1 cellular context compared by ENCODE assay signal in the genomic region with DNA sequence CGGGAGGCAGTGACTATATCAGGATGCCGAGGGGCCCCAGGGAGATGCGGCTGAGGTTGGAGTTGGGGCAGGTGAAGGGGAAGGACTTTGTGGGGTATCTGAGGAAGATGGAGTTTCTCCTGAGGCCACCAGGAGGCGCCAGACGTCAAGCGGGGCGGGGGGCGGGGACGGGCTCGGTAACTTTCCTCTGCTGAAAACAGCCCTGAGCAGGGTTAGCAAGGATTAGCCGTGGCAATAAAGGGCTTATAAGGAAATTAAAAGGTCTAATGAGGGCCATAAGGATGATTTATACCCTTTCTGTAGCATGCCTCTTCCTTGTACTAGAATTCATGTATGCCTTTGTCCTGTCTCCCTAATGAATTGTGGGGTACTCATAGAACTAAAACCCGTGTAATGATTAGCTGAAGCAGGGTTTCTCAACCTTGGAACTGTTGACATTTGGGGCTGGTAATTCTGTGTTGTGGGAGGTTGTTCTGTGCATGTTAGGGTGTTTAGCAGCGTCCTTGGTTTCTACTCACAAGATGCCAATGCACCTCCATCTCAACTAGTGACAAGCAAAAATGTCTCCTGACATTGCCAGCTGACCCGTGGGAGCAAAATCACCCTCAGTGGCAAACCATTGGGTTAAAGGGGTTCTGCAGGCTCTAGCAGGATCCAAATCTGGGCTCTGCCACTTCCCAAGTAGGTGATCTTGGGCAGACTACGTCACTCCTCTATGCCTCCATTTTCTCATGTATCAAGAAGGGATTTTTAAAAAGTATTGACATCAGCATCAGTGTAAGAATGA.
TF ChIP-seq lines count a peak whose summit lies in the region.

No MANE protein-coding gene starts in this region.

TF ChIP-seq in HepG2, 621 proteins besides CTCF, POLR2A, EP300 and RAD21 (continued from another document and continues in another):
- TF ChIP-seq, protein P1, sequence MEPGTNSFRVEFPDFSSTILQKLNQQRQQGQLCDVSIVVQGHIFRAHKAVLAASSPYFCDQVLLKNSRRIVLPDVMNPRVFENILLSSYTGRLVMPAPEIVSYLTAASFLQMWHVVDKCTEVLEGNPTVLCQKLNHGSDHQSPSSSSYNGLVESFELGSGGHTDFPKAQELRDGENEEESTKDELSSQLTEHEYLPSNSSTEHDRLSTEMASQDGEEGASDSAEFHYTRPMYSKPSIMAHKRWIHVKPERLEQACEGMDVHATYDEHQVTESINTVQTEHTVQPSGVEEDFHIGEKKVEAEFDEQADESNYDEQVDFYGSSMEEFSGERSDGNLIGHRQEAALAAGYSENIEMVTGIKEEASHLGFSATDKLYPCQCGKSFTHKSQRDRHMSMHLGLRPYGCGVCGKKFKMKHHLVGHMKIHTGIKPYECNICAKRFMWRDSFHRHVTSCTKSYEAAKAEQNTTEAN (CRISPR knock-in tag; conservative IDR thresholded peaks at IDR 0.05): 0 out of 2 replicates have a peak, but pooled peaks have one; percentile 51
- peak; percentile 75 for TF ChIP-seq MIER3 (CRISPR knock-in tag; IDR thresholded peaks at IDR 0.05; ENCODE audit: borderline replicate concordance)
- peak; percentile 72 for TF ChIP-seq PRPF4 (IDR thresholded peaks at IDR 0.05; ENCODE audit: low read depth, low read length, poor library complexity, severe bottlenecking)
- no peak for TF ChIP-seq KLF9 (CRISPR knock-in tag; IDR thresholded peaks at IDR 0.05; ENCODE audit: low read depth)
- no peak for TF ChIP-seq JUND (CRISPR knock-in tag; IDR thresholded peaks at IDR 0.05)
- TF ChIP-seq, protein P2, sequence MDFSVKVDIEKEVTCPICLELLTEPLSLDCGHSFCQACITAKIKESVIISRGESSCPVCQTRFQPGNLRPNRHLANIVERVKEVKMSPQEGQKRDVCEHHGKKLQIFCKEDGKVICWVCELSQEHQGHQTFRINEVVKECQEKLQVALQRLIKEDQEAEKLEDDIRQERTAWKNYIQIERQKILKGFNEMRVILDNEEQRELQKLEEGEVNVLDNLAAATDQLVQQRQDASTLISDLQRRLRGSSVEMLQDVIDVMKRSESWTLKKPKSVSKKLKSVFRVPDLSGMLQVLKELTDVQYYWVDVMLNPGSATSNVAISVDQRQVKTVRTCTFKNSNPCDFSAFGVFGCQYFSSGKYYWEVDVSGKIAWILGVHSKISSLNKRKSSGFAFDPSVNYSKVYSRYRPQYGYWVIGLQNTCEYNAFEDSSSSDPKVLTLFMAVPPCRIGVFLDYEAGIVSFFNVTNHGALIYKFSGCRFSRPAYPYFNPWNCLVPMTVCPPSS (IDR thresholded peaks at IDR 0.05): no peak
- TF ChIP-seq, protein P3, sequence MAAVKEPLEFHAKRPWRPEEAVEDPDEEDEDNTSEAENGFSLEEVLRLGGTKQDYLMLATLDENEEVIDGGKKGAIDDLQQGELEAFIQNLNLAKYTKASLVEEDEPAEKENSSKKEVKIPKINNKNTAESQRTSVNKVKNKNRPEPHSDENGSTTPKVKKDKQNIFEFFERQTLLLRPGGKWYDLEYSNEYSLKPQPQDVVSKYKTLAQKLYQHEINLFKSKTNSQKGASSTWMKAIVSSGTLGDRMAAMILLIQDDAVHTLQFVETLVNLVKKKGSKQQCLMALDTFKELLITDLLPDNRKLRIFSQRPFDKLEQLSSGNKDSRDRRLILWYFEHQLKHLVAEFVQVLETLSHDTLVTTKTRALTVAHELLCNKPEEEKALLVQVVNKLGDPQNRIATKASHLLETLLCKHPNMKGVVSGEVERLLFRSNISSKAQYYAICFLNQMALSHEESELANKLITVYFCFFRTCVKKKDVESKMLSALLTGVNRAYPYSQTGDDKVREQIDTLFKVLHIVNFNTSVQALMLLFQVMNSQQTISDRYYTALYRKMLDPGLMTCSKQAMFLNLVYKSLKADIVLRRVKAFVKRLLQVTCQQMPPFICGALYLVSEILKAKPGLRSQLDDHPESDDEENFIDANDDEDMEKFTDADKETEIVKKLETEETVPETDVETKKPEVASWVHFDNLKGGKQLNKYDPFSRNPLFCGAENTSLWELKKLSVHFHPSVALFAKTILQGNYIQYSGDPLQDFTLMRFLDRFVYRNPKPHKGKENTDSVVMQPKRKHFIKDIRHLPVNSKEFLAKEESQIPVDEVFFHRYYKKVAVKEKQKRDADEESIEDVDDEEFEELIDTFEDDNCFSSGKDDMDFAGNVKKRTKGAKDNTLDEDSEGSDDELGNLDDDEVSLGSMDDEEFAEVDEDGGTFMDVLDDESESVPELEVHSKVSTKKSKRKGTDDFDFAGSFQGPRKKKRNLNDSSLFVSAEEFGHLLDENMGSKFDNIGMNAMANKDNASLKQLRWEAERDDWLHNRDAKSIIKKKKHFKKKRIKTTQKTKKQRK (IDR thresholded peaks at IDR 0.05; ENCODE audit: low read length): no peak
- TF ChIP-seq RFXAP (CRISPR knock-in tag; IDR thresholded peaks at IDR 0.05; ENCODE audit: borderline replicate concordance): peak; percentile 71
- TF ChIP-seq NFIB (CRISPR knock-in tag; IDR thresholded peaks at IDR 0.05; ENCODE audit: borderline replicate concordance): no peak
- no peak; the same call in 1 of the 2 replicates for TF ChIP-seq KMT2B (CRISPR knock-in tag; IDR thresholded peaks at IDR 0.05)
- no peak for TF ChIP-seq NBN (conservative IDR thresholded peaks at IDR 0.05)
- TF ChIP-seq ZNF264 (CRISPR knock-in tag; IDR thresholded peaks at IDR 0.05): no peak; the same call in 1 of the 2 replicates
- TF ChIP-seq ZSCAN21 (CRISPR knock-in tag; IDR thresholded peaks at IDR 0.05; ENCODE audit: borderline replicate concordance): 0 out of 2 replicates have a peak, but pooled peaks have one; percentile 53
- TF ChIP-seq MTF2 (CRISPR knock-in tag; IDR thresholded peaks at IDR 0.05; ENCODE audit: borderline replicate concordance): peak; percentile 85; the same call in 1 of the 2 replicates
- TF ChIP-seq FOXA1 (IDR thresholded peaks at IDR 0.05): no peak
- peak; percentile 90 for TF ChIP-seq FOXA1 (CRISPR knock-in tag; IDR thresholded peaks at IDR 0.05)
- TF ChIP-seq ZNF230 (CRISPR knock-in tag; IDR thresholded peaks at IDR 0.05): peak; percentile 70; the same call in 1 of the 2 replicates
- TF ChIP-seq HDAC1 (CRISPR knock-in tag; IDR thresholded peaks at IDR 0.05): peak; percentile 82
- peak; percentile 74; the same call in 1 of the 2 replicates for TF ChIP-seq SIN3A (IDR thresholded peaks at IDR 0.05; ENCODE audit: borderline replicate concordance, low read depth, low read length)
- TF ChIP-seq, protein P4, sequence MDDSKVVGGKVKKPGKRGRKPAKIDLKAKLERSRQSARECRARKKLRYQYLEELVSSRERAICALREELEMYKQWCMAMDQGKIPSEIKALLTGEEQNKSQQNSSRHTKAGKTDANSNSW (CRISPR knock-in tag; IDR thresholded peaks at IDR 0.05; ENCODE audit: borderline replicate concordance): no peak
- no peak for TF ChIP-seq ZNF207 (IDR thresholded peaks at IDR 0.05; ENCODE audit: borderline replicate concordance)
- TF ChIP-seq ADNP (CRISPR knock-in tag; IDR thresholded peaks at IDR 0.05): no peak; the same call in 1 of the 2 replicates
- TF ChIP-seq, protein P5, sequence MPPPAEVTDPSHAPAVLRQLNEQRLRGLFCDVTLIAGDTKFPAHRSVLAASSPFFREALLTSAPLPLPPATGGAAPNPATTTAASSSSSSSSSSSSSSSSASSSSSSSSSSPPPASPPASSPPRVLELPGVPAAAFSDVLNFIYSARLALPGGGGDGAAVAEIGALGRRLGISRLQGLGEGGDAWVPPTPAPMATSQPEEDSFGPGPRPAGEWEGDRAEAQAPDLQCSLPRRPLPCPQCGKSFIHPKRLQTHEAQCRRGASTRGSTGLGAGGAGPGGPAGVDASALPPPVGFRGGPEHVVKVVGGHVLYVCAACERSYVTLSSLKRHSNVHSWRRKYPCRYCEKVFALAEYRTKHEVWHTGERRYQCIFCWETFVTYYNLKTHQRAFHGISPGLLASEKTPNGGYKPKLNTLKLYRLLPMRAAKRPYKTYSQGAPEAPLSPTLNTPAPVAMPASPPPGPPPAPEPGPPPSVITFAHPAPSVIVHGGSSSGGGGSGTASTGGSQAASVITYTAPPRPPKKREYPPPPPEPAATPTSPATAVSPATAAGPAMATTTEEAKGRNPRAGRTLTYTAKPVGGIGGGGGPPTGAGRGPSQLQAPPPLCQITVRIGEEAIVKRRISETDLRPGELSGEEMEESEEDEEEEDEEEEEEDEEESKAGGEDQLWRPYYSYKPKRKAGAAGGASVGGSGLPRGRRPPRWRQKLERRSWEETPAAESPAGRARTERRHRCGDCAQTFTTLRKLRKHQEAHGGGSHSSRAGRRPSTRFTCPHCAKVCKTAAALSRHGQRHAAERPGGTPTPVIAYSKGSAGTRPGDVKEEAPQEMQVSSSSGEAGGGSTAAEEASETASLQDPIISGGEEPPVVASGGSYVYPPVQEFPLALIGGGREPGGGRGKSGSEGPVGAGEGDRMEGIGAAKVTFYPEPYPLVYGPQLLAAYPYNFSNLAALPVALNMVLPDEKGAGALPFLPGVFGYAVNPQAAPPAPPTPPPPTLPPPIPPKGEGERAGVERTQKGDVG (CRISPR knock-in tag; IDR thresholded peaks at IDR 0.05; ENCODE audit: borderline replicate concordance): no peak
- 0 out of 2 replicates have a peak, but pooled peaks have one; percentile 14 for TF ChIP-seq SUZ12 (IDR thresholded peaks at IDR 0.05; ENCODE audit: low read depth, low read length)
- peak; percentile 31; the same call in 1 of the 2 replicates for TF ChIP-seq MEIS2 (CRISPR knock-in tag; IDR thresholded peaks at IDR 0.05)
- no peak; the same call in 1 of the 2 replicates for TF ChIP-seq KLF15 (CRISPR knock-in tag; IDR thresholded peaks at IDR 0.05; ENCODE audit: borderline replicate concordance)
- no peak for TF ChIP-seq SCMH1 (CRISPR knock-in tag; IDR thresholded peaks at IDR 0.05; ENCODE audit: borderline replicate concordance)
- TF ChIP-seq, protein P6, sequence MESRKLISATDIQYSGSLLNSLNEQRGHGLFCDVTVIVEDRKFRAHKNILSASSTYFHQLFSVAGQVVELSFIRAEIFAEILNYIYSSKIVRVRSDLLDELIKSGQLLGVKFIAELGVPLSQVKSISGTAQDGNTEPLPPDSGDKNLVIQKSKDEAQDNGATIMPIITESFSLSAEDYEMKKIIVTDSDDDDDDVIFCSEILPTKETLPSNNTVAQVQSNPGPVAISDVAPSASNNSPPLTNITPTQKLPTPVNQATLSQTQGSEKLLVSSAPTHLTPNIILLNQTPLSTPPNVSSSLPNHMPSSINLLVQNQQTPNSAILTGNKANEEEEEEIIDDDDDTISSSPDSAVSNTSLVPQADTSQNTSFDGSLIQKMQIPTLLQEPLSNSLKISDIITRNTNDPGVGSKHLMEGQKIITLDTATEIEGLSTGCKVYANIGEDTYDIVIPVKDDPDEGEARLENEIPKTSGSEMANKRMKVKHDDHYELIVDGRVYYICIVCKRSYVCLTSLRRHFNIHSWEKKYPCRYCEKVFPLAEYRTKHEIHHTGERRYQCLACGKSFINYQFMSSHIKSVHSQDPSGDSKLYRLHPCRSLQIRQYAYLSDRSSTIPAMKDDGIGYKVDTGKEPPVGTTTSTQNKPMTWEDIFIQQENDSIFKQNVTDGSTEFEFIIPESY (CRISPR knock-in tag; IDR thresholded peaks at IDR 0.05): no peak
- TF ChIP-seq CCAR2 (optimal IDR thresholded peaks at IDR 0.05; ENCODE audit: low read depth, low read length): peak; percentile 29
- TF ChIP-seq HMGA1 (CRISPR knock-in tag; conservative IDR thresholded peaks at IDR 0.05): no peak
- TF ChIP-seq MEF2D (CRISPR knock-in tag; IDR thresholded peaks at IDR 0.05): peak; percentile 80
- TF ChIP-seq ZFP90 (CRISPR knock-in tag; IDR thresholded peaks at IDR 0.05; ENCODE audit: borderline replicate concordance): peak; percentile 84; the same call in 1 of the 2 replicates
- no peak for TF ChIP-seq ATM (IDR thresholded peaks at IDR 0.05; ENCODE audit: borderline replicate concordance)
- TF ChIP-seq TEAD2 (CRISPR knock-in tag; IDR thresholded peaks at IDR 0.05): no peak
- TF ChIP-seq CENPT (CRISPR knock-in tag; IDR thresholded peaks at IDR 0.05; ENCODE audit: low read depth): no peak
- no peak for TF ChIP-seq ZNF75D (CRISPR knock-in tag; IDR thresholded peaks at IDR 0.05; ENCODE audit: borderline replicate concordance)
- TF ChIP-seq, protein P7, sequence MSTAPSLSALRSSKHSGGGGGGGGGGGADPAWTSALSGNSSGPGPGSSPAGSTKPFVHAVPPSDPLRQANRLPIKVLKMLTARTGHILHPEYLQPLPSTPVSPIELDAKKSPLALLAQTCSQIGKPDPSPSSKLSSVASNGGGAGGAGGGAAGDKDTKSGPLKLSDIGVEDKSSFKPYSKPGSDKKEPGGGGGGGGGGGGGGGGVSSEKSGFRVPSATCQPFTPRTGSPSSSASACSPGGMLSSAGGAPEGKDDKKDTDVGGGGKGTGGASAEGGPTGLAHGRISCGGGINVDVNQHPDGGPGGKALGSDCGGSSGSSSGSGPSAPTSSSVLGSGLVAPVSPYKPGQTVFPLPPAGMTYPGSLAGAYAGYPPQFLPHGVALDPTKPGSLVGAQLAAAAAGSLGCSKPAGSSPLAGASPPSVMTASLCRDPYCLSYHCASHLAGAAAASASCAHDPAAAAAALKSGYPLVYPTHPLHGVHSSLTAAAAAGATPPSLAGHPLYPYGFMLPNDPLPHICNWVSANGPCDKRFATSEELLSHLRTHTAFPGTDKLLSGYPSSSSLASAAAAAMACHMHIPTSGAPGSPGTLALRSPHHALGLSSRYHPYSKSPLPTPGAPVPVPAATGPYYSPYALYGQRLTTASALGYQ (CRISPR knock-in tag; IDR thresholded peaks at IDR 0.05): peak; percentile 88
- TF ChIP-seq, protein P8, sequence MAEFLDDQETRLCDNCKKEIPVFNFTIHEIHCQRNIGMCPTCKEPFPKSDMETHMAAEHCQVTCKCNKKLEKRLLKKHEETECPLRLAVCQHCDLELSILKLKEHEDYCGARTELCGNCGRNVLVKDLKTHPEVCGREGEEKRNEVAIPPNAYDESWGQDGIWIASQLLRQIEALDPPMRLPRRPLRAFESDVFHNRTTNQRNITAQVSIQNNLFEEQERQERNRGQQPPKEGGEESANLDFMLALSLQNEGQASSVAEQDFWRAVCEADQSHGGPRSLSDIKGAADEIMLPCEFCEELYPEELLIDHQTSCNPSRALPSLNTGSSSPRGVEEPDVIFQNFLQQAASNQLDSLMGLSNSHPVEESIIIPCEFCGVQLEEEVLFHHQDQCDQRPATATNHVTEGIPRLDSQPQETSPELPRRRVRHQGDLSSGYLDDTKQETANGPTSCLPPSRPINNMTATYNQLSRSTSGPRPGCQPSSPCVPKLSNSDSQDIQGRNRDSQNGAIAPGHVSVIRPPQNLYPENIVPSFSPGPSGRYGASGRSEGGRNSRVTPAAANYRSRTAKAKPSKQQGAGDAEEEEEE (CRISPR knock-in tag; IDR thresholded peaks at IDR 0.05; ENCODE audit: borderline replicate concordance): no peak; the same call in 1 of the 2 replicates
- TF ChIP-seq NFE2L2 (IDR thresholded peaks at IDR 0.05; ENCODE audit: low read length): no peak
- TF ChIP-seq CBX5 (CRISPR knock-in tag; IDR thresholded peaks at IDR 0.05; ENCODE audit: borderline replicate concordance): no peak
- no peak for TF ChIP-seq ZNF263 (CRISPR knock-in tag; IDR thresholded peaks at IDR 0.05)
- no peak for TF ChIP-seq RFX1 (IDR thresholded peaks at IDR 0.05)
- TF ChIP-seq, protein P9, sequence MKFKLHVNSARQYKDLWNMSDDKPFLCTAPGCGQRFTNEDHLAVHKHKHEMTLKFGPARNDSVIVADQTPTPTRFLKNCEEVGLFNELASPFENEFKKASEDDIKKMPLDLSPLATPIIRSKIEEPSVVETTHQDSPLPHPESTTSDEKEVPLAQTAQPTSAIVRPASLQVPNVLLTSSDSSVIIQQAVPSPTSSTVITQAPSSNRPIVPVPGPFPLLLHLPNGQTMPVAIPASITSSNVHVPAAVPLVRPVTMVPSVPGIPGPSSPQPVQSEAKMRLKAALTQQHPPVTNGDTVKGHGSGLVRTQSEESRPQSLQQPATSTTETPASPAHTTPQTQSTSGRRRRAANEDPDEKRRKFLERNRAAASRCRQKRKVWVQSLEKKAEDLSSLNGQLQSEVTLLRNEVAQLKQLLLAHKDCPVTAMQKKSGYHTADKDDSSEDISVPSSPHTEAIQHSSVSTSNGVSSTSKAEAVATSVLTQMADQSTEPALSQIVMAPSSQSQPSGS (CRISPR knock-in tag; IDR thresholded peaks at IDR 0.05): peak; percentile 66; the same call in 1 of the 2 replicates
- TF ChIP-seq THAP11 (CRISPR knock-in tag; IDR thresholded peaks at IDR 0.05): peak; percentile 54
- peak; percentile 28; the same call in 1 of the 2 replicates for TF ChIP-seq NKX3-1 (CRISPR knock-in tag; IDR thresholded peaks at IDR 0.05)
